ENCODE assay signal across 19 cellular contexts in genomic region chr16:17572145-17572544, GRCh38.
"Had no signal": no experiment of that assay in that cellular context is flagged by ENCODE, and none has a peak within 500 bp of the region (broad histone marks: within the 10 kb centered on the region; RNA-seq: fewer than 3 reads in every experiment).

No MANE protein-coding gene starts in this region.

- DNase-seq: activated CD8-positive, alpha-beta memory T cell treated with anti-CD3 and anti-CD28 coated beads for 24 hours; activated CD8-positive, alpha-beta memory T cell treated with anti-CD3 and anti-CD28 coated beads, Interleukin-2, amount 50 U/mL, for 48 hours; activated gamma-delta T cell; adrenal gland; effector CD8-positive, alpha-beta T cell; lower lobe of right lung; retina; stimulated activated CD4-positive, alpha-beta T cell treated with anti-CD3 and anti-CD28 coated beads, Interleukin-12 subunit alpha, Interleukin-12 subunit beta, amount 100 ng/mL, for 4 hours; stimulated activated CD4-positive, alpha-beta T cell treated with anti-CD3 and anti-CD28 coated beads, Interleukin-1b, Interleukin-23, amount 100 ng/mL, for 48 hours; stimulated activated CD8-positive, alpha-beta memory T cell treated with anti-CD3 and anti-CD28 coated beads, Interleukin-4, amount 100 ng/mL, for 48 hours; stimulated activated naive CD4-positive, alpha-beta T cell had no signal

- H3K27me3 ChIP-seq: adrenal gland had no signal

- FAIRE-seq: astrocyte, bronchial epithelial cell, islet of Langerhans had no signal

- H3K27ac Mint-ChIP-seq: activated naive CD4-positive, alpha-beta T cell treated with anti-CD3 and anti-CD28 coated beads, Interleukin-2, amount 50 U/mL, for 72 hours; dendritic cell treated with granulocyte-macrophage colony-stimulating factor and Interleukin-4, amounts not matched to agents 40 ng/mL and 50 ng/mL, for 4 days; mesothelial cell of epicardium; nephron; T-helper 1 cell treated with Interleukin-12 subunit alpha and Interleukin-12 subunit beta and Interleukin-4 antibody, amounts not matched to agents 30 μg/mL and 1 μg/mL, for 36 hours had no signal

- H3K4me1 Mint-ChIP-seq: mesothelial cell of epicardium, nephron had no signal

- H3K4me1 ChIP-seq: adrenal gland, lower lobe of right lung had no signal

- H3K36me3 Mint-ChIP-seq: activated naive CD4-positive, alpha-beta T cell treated with anti-CD3 and anti-CD28 coated beads, Interleukin-2, amount 50 U/mL, for 72 hours; mesothelial cell of epicardium had no signal

- H3K4me3 Mint-ChIP-seq: dendritic cell treated with granulocyte-macrophage colony-stimulating factor and Interleukin-4, amounts not matched to agents 40 ng/mL and 50 ng/mL, for 4 days; mesothelial cell of epicardium; nephron; T-helper 1 cell treated with Interleukin-12 subunit alpha and Interleukin-12 subunit beta and Interleukin-4 antibody, amounts not matched to agents 30 μg/mL and 1 μg/mL, for 36 hours had no signal

- H3K4me3 ChIP-seq: adrenal gland, lower lobe of right lung had no signal

- H3K27ac ChIP-seq: adrenal gland, lower lobe of right lung had no signal

- H3K9me3 ChIP-seq: adrenal gland, lower lobe of right lung had no signal

- H3K9me3 Mint-ChIP-seq: activated naive CD4-positive, alpha-beta T cell treated with anti-CD3 and anti-CD28 coated beads, Interleukin-2, amount 50 U/mL, for 72 hours; dendritic cell treated with granulocyte-macrophage colony-stimulating factor and Interleukin-4, amounts not matched to agents 40 ng/mL and 50 ng/mL, for 4 days; mesothelial cell of epicardium; nephron; T-helper 1 cell treated with Interleukin-12 subunit alpha and Interleukin-12 subunit beta and Interleukin-4 antibody, amounts not matched to agents 30 μg/mL and 1 μg/mL, for 36 hours had no signal

- H3K36me3 ChIP-seq: adrenal gland, lower lobe of right lung had no signal
